16 cellular contexts compared by ENCODE assay signal in genomic region chr12:2401040-2401439, GRCh38.
DNase-seq lines count a peak whose midpoint lies in the region; ATAC-seq and TF ChIP-seq lines count a peak whose summit lies in the region.
"Had no signal": no experiment of that assay in that cellular context is flagged by ENCODE, and none has a peak within 500 bp of the region (broad histone marks: within the 10 kb centered on the region; RNA-seq: fewer than 3 reads in every experiment).

No MANE protein-coding gene starts in this region.

- H3K4me1 ChIP-seq in upper lobe of right lung (peaks cover 26% of the 10 kb centered on the region), esophagus muscularis mucosa (peaks cover 29 to 52% (median 46%) of the 10 kb centered on the region in 4 donors)
- H3K4me1 ChIP-seq: Caco-2 had no signal

- H3K4me3 ChIP-seq in WERI-Rb-1 (ENCODE audit: low read depth, low read length): no peak overlapping the region
- H3K4me3 ChIP-seq in upper lobe of right lung: no peak overlapping the region
- no peak overlapping the region for H3K4me3 ChIP-seq in esophagus muscularis mucosa
- H3K4me3 ChIP-seq: GM23338 had no signal

- H3K9me3 ChIP-seq in WERI-Rb-1 (ENCODE audit: severe bottlenecking) (no peaks in the 10 kb centered on the region), upper lobe of right lung (no peaks in the 10 kb centered on the region), esophagus muscularis mucosa (no peaks in the 10 kb centered on the region)
- H3K9me3 ChIP-seq: Caco-2 had no signal

- peak overlapping the region; percentile 65 for H3K27ac ChIP-seq in WERI-Rb-1
- no peak overlapping the region for H3K27ac ChIP-seq in upper lobe of right lung
- no peak overlapping the region for H3K27ac ChIP-seq in esophagus muscularis mucosa (replicated peaks in 1 of 4)
- H3K27ac ChIP-seq: C4-2B, HL-60 had no signal

- TF ChIP-seq POLR2A in esophagus muscularis mucosa (IDR thresholded peaks at IDR 0.05; ENCODE audit: low read depth): no peak

- no peak for TF ChIP-seq CTCF in WERI-Rb-1 (IDR thresholded peaks at IDR 0.05; ENCODE audit: low read depth, low read length)
- no peak for TF ChIP-seq CTCF in upper lobe of right lung (IDR thresholded peaks at IDR 0.05)
- no peak for TF ChIP-seq CTCF in esophagus muscularis mucosa (IDR thresholded peaks at IDR 0.05)

- no peak for ATAC-seq in sciatic nerve
- no peak for ATAC-seq in upper lobe of right lung
- no peak for ATAC-seq in HG02610 (IDR thresholded peaks at IDR 0.05; ENCODE audit: unreplicated experiment)
- ATAC-seq: GM23338 had no signal

- H3K27me3 ChIP-seq in WERI-Rb-1 (ENCODE audit: insufficient read depth, low read depth, severe bottlenecking) (no peaks in the 10 kb centered on the region), upper lobe of right lung (no peaks in the 10 kb centered on the region), esophagus muscularis mucosa (no peaks in the 10 kb centered on the region)

- DNase-seq in WERI-Rb-1: no peak
- peak; percentile 51 for DNase-seq in mesenteric fat pad (ENCODE audit: low spot score)
- peak; percentile 34 for DNase-seq in sciatic nerve (ENCODE audit: low spot score)
- peak; percentile 23 for DNase-seq in upper lobe of right lung
- DNase-seq in esophagus muscularis mucosa (ENCODE audit: extremely low spot score): no peak
- no peak for DNase-seq in HT-29 (ENCODE audit: low spot score)
- DNase-seq: ACHN; AML-193; Caco-2; CD4-positive, alpha-beta T cell; HCEC 1CT; IMR-90 had no signal

- H3K36me3 ChIP-seq in WERI-Rb-1 (no peaks in the 10 kb centered on the region), upper lobe of right lung (no peaks in the 10 kb centered on the region), esophagus muscularis mucosa (no peaks in the 10 kb centered on the region)

- 62% methylated on average over 2 of the region's 2 CpGs for WGBS in esophagus muscularis mucosa

- no peak for TF ChIP-seq EP300 in esophagus muscularis mucosa (IDR thresholded peaks at IDR 0.05)

- intact Hi-C loops in sciatic nerve (cut with DNase I): loop anchor here (5.0 kb wide), 1 partner anchor 1844 kb away; no protein-coding TSS in a partner anchor
- intact Hi-C loops in upper lobe of right lung (cut with DNase I): no loop called here
- intact Hi-C loops in esophagus muscularis mucosa (cut with DNase I): no loop called here

Comparison
In these comparisons a context has a peak if more than half of its experiments do, and no peak if none do; other contexts are left out.
1. DNase-seq: peak in mesenteric fat pad (single experiment), sciatic nerve (single experiment) and upper lobe of right lung (single experiment); none in WERI-Rb-1 (single experiment), esophagus muscularis mucosa (single experiment) and HT-29 (single experiment).